1 cellular context compared by ENCODE assay signal in genomic region chr11:106021967-106022794, GRCh38.
TF ChIP-seq lines count a peak whose summit lies in the region.

MSANTD4 (minus strand) TSS chr11:106022240; CDS start chr11:106010917, 11,323 bp downstream.

TF ChIP-seq in HEK293, 187 proteins besides CTCF, POLR2A, EP300 and RAD21 (continued from another document and continues in another):
- TF ChIP-seq ZNF518A (tag by site-specific recombination; conservative IDR thresholded peaks at IDR 0.05; ENCODE audit: low read depth) (peak; percentile 99), ZFHX2 (tag by site-specific recombination; conservative IDR thresholded peaks at IDR 0.05) (peak; percentile 61; the same call in 1 of the 2 replicates), EGR2 (tag by site-specific recombination; IDR thresholded peaks at IDR 0.05; ENCODE audit: low read depth) (peak; percentile 56), ZNF266 (tag by site-specific recombination; IDR thresholded peaks at IDR 0.05; ENCODE audit: low read depth) (no peak), ZNF324 (tag by site-specific recombination; IDR thresholded peaks at IDR 0.05) (no peak), ZBTB7A (tag by site-specific recombination; IDR thresholded peaks at IDR 0.05; ENCODE audit: low read depth) (no peak), ZNF274 (IDR thresholded peaks at IDR 0.05; ENCODE audit: low read length) (no peak), ZNF274 (tag by site-specific recombination; IDR thresholded peaks at IDR 0.05; ENCODE audit: borderline replicate concordance) (no peak), ZNF558 (tag by site-specific recombination; IDR thresholded peaks at IDR 0.05) (no peak), WT1 (tag by site-specific recombination; IDR thresholded peaks at IDR 0.05) (no peak), ZBTB48 (tag by site-specific recombination; IDR thresholded peaks at IDR 0.05) (peak; percentile 38; the same call in 1 of the 2 replicates), ZBTB11 (tag by site-specific recombination; conservative IDR thresholded peaks at IDR 0.05; ENCODE audit: low read depth) (no peak), ZNF621 (tag by site-specific recombination; IDR thresholded peaks at IDR 0.05) (no peak), ZNF311 (tag by site-specific recombination; IDR thresholded peaks at IDR 0.05; ENCODE audit: borderline replicate concordance) (no peak), ZNF707 (tag by site-specific recombination; IDR thresholded peaks at IDR 0.05) (no peak), KLF17 (tag by site-specific recombination; IDR thresholded peaks at IDR 0.05) (no peak), RBAK (tag by site-specific recombination; IDR thresholded peaks at IDR 0.05) (no peak), ZBTB10 (tag by site-specific recombination; IDR thresholded peaks at IDR 0.05) (peak; percentile 57; the same call in 1 of the 2 replicates), ZNF585B (tag by site-specific recombination; IDR thresholded peaks at IDR 0.05) (no peak), ZFP37 (tag by site-specific recombination; IDR thresholded peaks at IDR 0.05) (no peak), OVOL3 (tag by site-specific recombination; IDR thresholded peaks at IDR 0.05) (no peak), ZNF768 (tag by site-specific recombination; IDR thresholded peaks at IDR 0.05) (no peak), GLIS2 (tag by site-specific recombination; IDR thresholded peaks at IDR 0.05) (peak; percentile 95), YY1 (tag by site-specific recombination; IDR thresholded peaks at IDR 0.05) (no peak), ZNF433 (tag by site-specific recombination; IDR thresholded peaks at IDR 0.05; ENCODE audit: low read depth) (no peak), ZNF658 (tag by site-specific recombination; IDR thresholded peaks at IDR 0.05) (no peak), ZNF514 (tag by site-specific recombination; IDR thresholded peaks at IDR 0.05) (no peak), GFI1B (tag by site-specific recombination; IDR thresholded peaks at IDR 0.05) (no peak), ZNF530 (tag by site-specific recombination; IDR thresholded peaks at IDR 0.05; ENCODE audit: low read depth) (no peak), ZNF639 (tag by site-specific recombination; IDR thresholded peaks at IDR 0.05) (no peak), MYNN (tag by site-specific recombination; IDR thresholded peaks at IDR 0.05; ENCODE audit: borderline replicate concordance) (no peak), ZNF473 (tag by site-specific recombination; IDR thresholded peaks at IDR 0.05) (no peak), ZNF449 (tag by site-specific recombination; IDR thresholded peaks at IDR 0.05) (no peak), ZNF521 (tag by site-specific recombination; IDR thresholded peaks at IDR 0.05) (no peak), ZNF426 (tag by site-specific recombination; IDR thresholded peaks at IDR 0.05) (no peak), ZNF157 (tag by site-specific recombination; IDR thresholded peaks at IDR 0.05) (no peak), ZNF791 (tag by site-specific recombination; IDR thresholded peaks at IDR 0.05) (no peak), ZNF23 (tag by site-specific recombination; IDR thresholded peaks at IDR 0.05; ENCODE audit: borderline replicate concordance) (no peak), HOXA7 (CRISPR knock-in tag; IDR thresholded peaks at IDR 0.05; ENCODE audit: borderline replicate concordance) (no peak), ZNF785 (tag by site-specific recombination; IDR thresholded peaks at IDR 0.05) (no peak), ELK4 (IDR thresholded peaks at IDR 0.05; ENCODE audit: borderline replicate concordance, low read depth, low read length) (no peak), ZBTB49 (tag by site-specific recombination; IDR thresholded peaks at IDR 0.05; ENCODE audit: low read depth) (no peak)
